1 cellular context compared by ENCODE assay signal in genomic region chr17:70187383-70187782, GRCh38.
TF ChIP-seq lines count a peak whose summit lies in the region.

No MANE protein-coding gene starts in this region.

TF ChIP-seq in WTC11, 78 proteins besides CTCF, POLR2A, EP300 and RAD21 (continued from another document):
- TF ChIP-seq AR (CRISPR knock-in tag; IDR thresholded peaks at IDR 0.05) (no peak), CREM (CRISPR knock-in tag; IDR thresholded peaks at IDR 0.05) (no peak), FOXK1 (CRISPR knock-in tag; IDR thresholded peaks at IDR 0.05) (no peak), ZNF219 (CRISPR knock-in tag; IDR thresholded peaks at IDR 0.05; ENCODE audit: borderline replicate concordance) (no peak), AFF4 (CRISPR knock-in tag; IDR thresholded peaks at IDR 0.05; ENCODE audit: borderline replicate concordance) (no peak)
